8 cellular contexts compared by ENCODE assay signal in the genomic region with DNA sequence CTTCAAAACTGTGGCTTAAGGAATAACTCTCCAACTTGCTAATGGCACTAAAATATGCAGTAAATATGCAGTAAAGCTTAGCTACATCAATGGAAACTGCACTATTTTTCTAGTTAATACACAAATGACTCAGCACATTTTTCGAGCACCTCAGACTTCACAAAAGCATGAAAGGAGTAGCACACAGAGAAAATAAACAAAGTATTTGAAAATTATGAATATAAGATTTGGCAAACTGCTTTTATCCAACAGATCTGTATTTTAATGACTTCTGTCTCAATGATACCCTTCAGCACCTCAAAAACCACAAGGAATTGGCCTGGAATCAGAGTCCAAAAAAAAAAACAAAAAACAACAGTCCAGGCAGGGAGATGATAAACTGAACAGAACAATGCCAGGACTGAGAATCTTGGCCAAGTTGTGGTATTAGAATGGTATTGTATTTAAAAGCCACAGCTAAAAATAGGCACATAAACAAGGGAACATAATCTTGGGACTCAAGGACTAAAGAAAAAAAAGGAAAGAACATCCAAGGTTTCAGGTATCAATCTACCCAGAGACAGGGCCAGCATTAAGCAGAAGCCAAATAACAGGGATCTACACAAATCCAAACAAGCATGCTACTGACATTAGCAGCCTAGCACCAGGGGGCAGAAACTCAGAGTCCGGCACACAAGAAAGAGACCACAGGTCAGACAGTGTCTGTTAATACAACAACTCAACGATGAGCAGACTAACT. TPM values are rescaled to one million over a fixed set of nuclear protein-coding genes. Genes with fewer than 3 reads are reported as not detected.
A peak's percentile ranks its signal among the peaks of the same experiment; 100 is the strongest.
DNase-seq lines count a peak whose midpoint lies in the region; ATAC-seq lines count a peak whose summit lies in the region.

No MANE protein-coding gene starts in this region.

- H3K4me3 ChIP-seq in right cardiac atrium (ENCODE audit: low read length), result no peak overlapping the region

- H3K27ac ChIP-seq in right cardiac atrium (ENCODE audit: low read length), result peak overlapping the region; percentile 96

- H3K4me1 Mint-ChIP-seq in activated naive CD8-positive, alpha-beta T cell treated with anti-CD3 and anti-CD28 coated beads for 36 hours, result peaks cover 83% of the 10 kb centered on the region
- peaks cover 46 to 56% of the 10 kb centered on the region in 2 donors for H3K4me1 Mint-ChIP-seq in stimulated activated naive B cell treated with anti-CD40 and anti-IgM and Interleukin-4, amounts not matched to agents 10 μg/mL and 1 μg/mL and 100 μg/mL, for 72 hours

- H3K27me3 Mint-ChIP-seq in activated naive CD8-positive, alpha-beta T cell treated with anti-CD3 and anti-CD28 coated beads for 36 hours, result no peaks in the 10 kb centered on the region
- H3K27me3 Mint-ChIP-seq in stimulated activated naive B cell treated with anti-CD40 and anti-IgM and Interleukin-4, amounts not matched to agents 10 μg/mL and 1 μg/mL and 100 μg/mL, for 72 hours, result no peaks in the 10 kb centered on the region

- H3K9me3 Mint-ChIP-seq in activated naive CD8-positive, alpha-beta T cell treated with anti-CD3 and anti-CD28 coated beads for 36 hours, result peaks cover 9% of the 10 kb centered on the region
- peaks cover 1 to 2% of the 10 kb centered on the region in 2 donors for H3K9me3 Mint-ChIP-seq in stimulated activated naive B cell treated with anti-CD40 and anti-IgM and Interleukin-4, amounts not matched to agents 10 μg/mL and 1 μg/mL and 100 μg/mL, for 72 hours

- H3K9me3 ChIP-seq in right cardiac atrium (ENCODE audit: control insufficient read depth, low read length), result no peaks in the 10 kb centered on the region

- WGBS in right cardiac atrium, result 21% methylated on average over 3 of the region's 3 CpGs

- no peaks in the 10 kb centered on the region for H3K27me3 ChIP-seq in right cardiac atrium (ENCODE audit: control insufficient read depth, insufficient read depth)

- intact Hi-C loops in right cardiac atrium (cut with DNase I), result no loop called here

- H3K4me3 Mint-ChIP-seq in activated naive CD8-positive, alpha-beta T cell treated with anti-CD3 and anti-CD28 coated beads for 36 hours, result peak overlapping the region; percentile 19
- H3K4me3 Mint-ChIP-seq in stimulated activated naive B cell treated with anti-CD40 and anti-IgM and Interleukin-4, amounts not matched to agents 10 μg/mL and 1 μg/mL and 100 μg/mL, for 72 hours, result peak overlapping the region in 1 of 2 donors; percentile 59

- peak; percentile 62 for ATAC-seq in right cardiac atrium
- no peak for ATAC-seq in stimulated activated naive B cell treated with anti-CD40 and anti-IgM and Interleukin-4, amounts not matched to agents 10 μg/mL and 1 μg/mL and 100 μg/mL, for 72 hours (replicated peaks)
- no peak for ATAC-seq in GM18870 (IDR thresholded peaks at IDR 0.05; ENCODE audit: unreplicated experiment)
- no peak for ATAC-seq in GM21717 (IDR thresholded peaks at IDR 0.05; ENCODE audit: unreplicated experiment)

- peak overlapping the region; percentile 80 for H3K27ac Mint-ChIP-seq in activated naive CD8-positive, alpha-beta T cell treated with anti-CD3 and anti-CD28 coated beads for 36 hours
- peak overlapping the region; percentile 72 for H3K27ac Mint-ChIP-seq in stimulated activated naive B cell treated with anti-CD40 and anti-IgM and Interleukin-4, amounts not matched to agents 10 μg/mL and 1 μg/mL and 100 μg/mL, for 72 hours

- H3K4me1 ChIP-seq in right cardiac atrium (ENCODE audit: control insufficient read depth, insufficient read depth, low read length), result peaks cover 16% of the 10 kb centered on the region

- DNase-seq in DMS79 (lab: John Stamatoyannopoulos, UW), result peak; percentile 50
- peak; percentile 15 for DNase-seq in HK-2 (ENCODE audit: unreplicated experiment)
- DNase-seq in activated naive CD8-positive, alpha-beta T cell treated with anti-CD3 and anti-CD28 coated beads for 36 hours, result no peak
- no peak for DNase-seq in right cardiac atrium
- no peak for DNase-seq in stimulated activated naive B cell treated with anti-CD40 and anti-IgM and Interleukin-4, amounts not matched to agents 10 μg/mL and 1 μg/mL and 100 μg/mL, for 72 hours
- no peak for DNase-seq in DMS114 treated with DMSO at 0.1 percent for 48 hours (lab: John Stamatoyannopoulos, UW; ENCODE audit: unreplicated experiment)

- peaks cover 49% of the 10 kb centered on the region for H3K36me3 Mint-ChIP-seq in activated naive CD8-positive, alpha-beta T cell treated with anti-CD3 and anti-CD28 coated beads for 36 hours
- H3K36me3 Mint-ChIP-seq in stimulated activated naive B cell treated with anti-CD40 and anti-IgM and Interleukin-4, amounts not matched to agents 10 μg/mL and 1 μg/mL and 100 μg/mL, for 72 hours, result peaks cover 21 to 41% of the 10 kb centered on the region in 2 donors

RNA-seq across cellular contexts. Expression of a gene that starts 21.4 kb away (rescaled TPM):
- 10 to 100 TPM; 30.4 to 32.7 TPM for total RNA-seq in activated naive CD8-positive, alpha-beta T cell treated with anti-CD3 and anti-CD28 coated beads for 36 hours
- 100 to 1,000 TPM in 2 of 4 donors, 10 to 100 TPM in 2; 81.4 to 136 (median 99.6) TPM for total RNA-seq in right cardiac atrium
- polyA plus RNA-seq in right cardiac atrium, result 25.6 TPM

Comparison
In these comparisons a context has a peak if more than half of its experiments do, and no peak if none do; other contexts are left out.
1. DNase-seq: peak in DMS79 (single experiment) and HK-2 (single experiment); none in activated naive CD8-positive, alpha-beta T cell treated with anti-CD3 and anti-CD28 coated beads for 36 hours (single experiment), right cardiac atrium (0 of 3), stimulated activated naive B cell treated with anti-CD40 and anti-IgM and Interleukin-4, amounts not matched to agents 10 μg/mL and 1 μg/mL and 100 μg/mL, for 72 hours (single experiment) and DMS114 treated with DMSO at 0.1 percent for 48 hours (single experiment).
2. ATAC-seq: peak in right cardiac atrium (2 of 2); none in stimulated activated naive B cell treated with anti-CD40 and anti-IgM and Interleukin-4, amounts not matched to agents 10 μg/mL and 1 μg/mL and 100 μg/mL, for 72 hours (0 of 2), GM18870 (single experiment) and GM21717 (single experiment).